In the genomic region with DNA sequence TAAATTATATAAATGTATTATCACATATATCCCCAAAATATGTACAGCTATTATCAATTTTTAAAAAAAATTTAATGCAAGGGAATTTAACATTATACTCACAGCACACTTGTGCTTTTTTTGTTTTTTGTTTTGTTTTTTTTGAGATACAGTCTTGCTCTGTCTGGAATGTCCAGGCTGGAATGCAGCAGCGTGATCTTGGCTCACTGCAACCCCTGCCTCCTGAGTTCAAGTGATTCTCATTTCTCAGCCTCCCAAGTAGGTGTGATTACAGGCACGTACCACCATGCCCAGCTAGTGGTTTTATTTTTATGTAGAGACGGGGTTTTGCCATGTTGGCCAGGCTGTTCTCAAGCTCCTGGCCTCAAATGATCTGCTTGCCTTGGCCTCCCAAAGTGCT, we compare ENCODE assay signal across 25 cellular contexts. TPM values are rescaled to one million over a fixed set of nuclear protein-coding genes. Genes with fewer than 3 reads are reported as not detected.
"Had no signal": no experiment of that assay in that cellular context is flagged by ENCODE, and none has a peak within 500 bp of the region (broad histone marks: within the 10 kb centered on the region; RNA-seq: fewer than 3 reads in every experiment).

No MANE protein-coding gene starts in this region.

- H3K9me3 ChIP-seq: SK-N-SH had no signal

- H3K4me2 ChIP-seq: KMS-11, SK-N-SH had no signal

- H3K27ac ChIP-seq: KMS-11, RWPE1 had no signal

- FAIRE-seq: HepG2, K562 had no signal

- H3K9ac ChIP-seq: KMS-11, SK-N-SH had no signal

- H3K4me3 ChIP-seq: K562 had no signal

- ATAC-seq: HepG2, K562, Panc1, PC-3 had no signal

- DNase-seq: IMR-90; Kasumi-1; MM.1S; NCI-H1092 treated with DMSO at 0.1 percent for 48 hours; NCI-H1436; NCI-H187; NCI-H2029; NCI-H2081 treated with DMSO at 0.1 percent for 48 hours; NCI-H2171; NCI-H226; NCI-H446; NCI-H510A; NCI-H524 treated with DMSO at 0.1 percent for 48 hours; NCI-H69; NCI-H774; NK-92 treated with Interleukin-12 subunit alpha and Interleukin-12 subunit beta, amount 100 ng/mL, for 24 hours; PC-3; SHP77; SK-N-SH had no signal

RNA-seq across cellular contexts. Expression of gene GLIS3, which starts 58.3 kb away (rescaled TPM):
- total RNA-seq: OCI-LY7 had no signal
